ENCODE assay signal across 8 cellular contexts in genomic region chr5:176365663-176366574, GRCh38. TPM values are rescaled to one million over a fixed set of nuclear protein-coding genes. Genes with fewer than 3 reads are reported as not detected.
DNase-seq lines count a peak whose midpoint lies in the region; ATAC-seq and TF ChIP-seq lines count a peak whose summit lies in the region.

No MANE protein-coding gene starts in this region.

- H3K36me3 Mint-ChIP-seq in MCF 10A (ENCODE audit: insufficient read depth, unreplicated experiment) = no peaks in the 10 kb centered on the region

- POLR2A ChIA-PET in MCF 10A (lab: Yijun Ruan, JAX) = interaction anchor here (0.6 kb wide), 1 partner anchor 31 kb away, joined by 3 read pairs; no protein-coding TSS in a partner anchor

- H3K27me3 Mint-ChIP-seq in MCF 10A (ENCODE audit: insufficient read depth, unreplicated experiment) = no peaks in the 10 kb centered on the region

- H2AFZ ChIP-seq in OCI-LY3 (ENCODE audit: low read depth, low read length) = 0 out of 2 replicates have a peak overlapping the region, but pooled peaks have one; percentile 39

- no peaks in the 10 kb centered on the region for H4K20me1 ChIP-seq in OCI-LY3 (ENCODE audit: insufficient read depth, low read length)

- H3K79me2 ChIP-seq in OCI-LY3 (ENCODE audit: low read length) = peaks cover 7% of the 10 kb centered on the region

- H3K9ac ChIP-seq in OCI-LY3 (ENCODE audit: low read length) (peak overlapping the region; percentile 65), skeletal muscle tissue (ENCODE audit: low read depth in 1 of 3, low read length in 3 of 3) (peak overlapping the region; percentile 76 to 91 (median 81))

- no peaks in the 10 kb centered on the region for H3K27me3 ChIP-seq in OCI-LY3 (ENCODE audit: low read depth, low read length)
- no peaks in the 10 kb centered on the region for H3K27me3 ChIP-seq in skeletal muscle tissue (ENCODE audit: control insufficient read depth in 3 of 3, insufficient read depth in 3 of 3, low read length in 3 of 3)

- H3K4me3 Mint-ChIP-seq in MCF 10A (ENCODE audit: unreplicated experiment) = peak overlapping the region; percentile 31

- H3K4me1 ChIP-seq in OCI-LY3 (ENCODE audit: low read length) = peaks cover 13% of the 10 kb centered on the region
- H3K4me1 ChIP-seq in skeletal muscle tissue (ENCODE audit: control insufficient read depth in 3 of 3, insufficient read depth in 3 of 3, low read length in 3 of 3) = peaks cover 33 to 52% (median 49%) of the 10 kb centered on the region in 3 donors

- H3K27ac Mint-ChIP-seq in MCF 10A (ENCODE audit: low read depth, unreplicated experiment) = no peak overlapping the region

- peaks cover 6% of the 10 kb centered on the region for H3K4me1 Mint-ChIP-seq in MCF 10A (ENCODE audit: insufficient read depth, unreplicated experiment)

- no peaks in the 10 kb centered on the region for H3K9me3 ChIP-seq in OCI-LY3 (ENCODE audit: insufficient read depth, low read length)
- no peaks in the 10 kb centered on the region for H3K9me3 ChIP-seq in skeletal muscle tissue (ENCODE audit: control insufficient read depth in 3 of 3, low read length in 3 of 3)

- peak; percentile 91 for DNase-seq in AG20443 (ENCODE audit: low spot score)
- DNase-seq in MCF 10A (ENCODE audit: unreplicated experiment) = no peak
- DNase-seq in iris pigment epithelial cell (ENCODE audit: low read depth) = peak; percentile 45
- DNase-seq in NCI-H2081 treated with DMSO at 0.1 percent for 48 hours (lab: John Stamatoyannopoulos, UW) = no peak

- H3K4me3 ChIP-seq in OCI-LY3 (ENCODE audit: low read length) = peak overlapping the region; percentile 83
- H3K4me3 ChIP-seq in skeletal muscle tissue (ENCODE audit: low read length in 3 of 3) = peak overlapping the region; percentile 86 to 88 (median 87)

- CTCF ChIA-PET in MCF 10A (lab: Yijun Ruan, JAX) = interaction anchor here (0.7 kb wide), 1 partner anchor 491 kb away, joined by 3 read pairs; no protein-coding TSS in a partner anchor

- TF ChIP-seq CTCF in OCI-LY3 (IDR thresholded peaks at IDR 0.05; ENCODE audit: low read depth, low read length) (no peak), MCF 10A (IDR thresholded peaks at IDR 0.05; ENCODE audit: unreplicated experiment) (no peak)

- no peaks in the 10 kb centered on the region for H3K36me3 ChIP-seq in OCI-LY3 (replicated peaks; ENCODE audit: low read depth, low read length)
- peaks cover 7 to 12% (median 10%) of the 10 kb centered on the region in 3 donors for H3K36me3 ChIP-seq in skeletal muscle tissue (ENCODE audit: control insufficient read depth in 3 of 3, insufficient read depth in 3 of 3, low read length in 3 of 3)

- no peaks in the 10 kb centered on the region for H3K9me3 Mint-ChIP-seq in MCF 10A (ENCODE audit: unreplicated experiment)

- intact Hi-C loops in MCF 10A (cut with micrococcal nuclease) = no loop called here

- no peak overlapping the region for H3K27ac ChIP-seq in OCI-LY3 (ENCODE audit: low read length)
- H3K27ac ChIP-seq in skeletal muscle tissue (ENCODE audit: low read depth, low read length) = peak overlapping the region; percentile 68

- no TSS peak for BruUV-seq in MCF 10A (replicated peaks; lab: Mats Ljungman, UMichigan)

- H3K4me2 ChIP-seq in OCI-LY3 (ENCODE audit: low read length) = peak overlapping the region; percentile 75

- ATAC-seq in GM19463 (IDR thresholded peaks at IDR 0.05; ENCODE audit: unreplicated experiment) (peak; percentile 3), GM21737 (IDR thresholded peaks at IDR 0.05; ENCODE audit: unreplicated experiment) (no peak)

RNA-seq across cellular contexts. Expression of gene ARL10, which starts 0.6 kb away (rescaled TPM):
- 1.1 and 1.3 TPM in 2 replicates for total RNA-seq in MCF 10A (2022)
- 9.4 TPM for total RNA-seq in skeletal muscle tissue

RNA-seq across cellular contexts. Expression of gene KIAA1191, which starts 4.4 kb away (rescaled TPM):
- total RNA-seq in MCF 10A (2022) (83.8 and 92.0 TPM in 2 replicates), skeletal muscle tissue (28.7 TPM)

RNA-seq across cellular contexts. Expression of gene NOP16, which starts 22.5 kb away (rescaled TPM):
- total RNA-seq in MCF 10A (2022) (90.9 and 134 TPM in 2 replicates), skeletal muscle tissue (9.9 TPM)

RNA-seq across cellular contexts. Expression of gene HIGD2A, which starts 22.6 kb away (rescaled TPM):
- total RNA-seq in MCF 10A (2022) (167 and 196 TPM in 2 replicates), skeletal muscle tissue (108 TPM)

RNA-seq across cellular contexts. Expression of gene CLTB, which starts 50.4 kb away (rescaled TPM):
- total RNA-seq in MCF 10A (2022) (333 and 339 TPM in 2 replicates), skeletal muscle tissue (44.4 TPM)

Comparison
In these comparisons a context has a peak if more than half of its experiments do, and no peak if none do; other contexts are left out.
1. DNase-seq: peak in AG20443 (single experiment) and iris pigment epithelial cell (single experiment); none in MCF 10A (single experiment) and NCI-H2081 treated with DMSO at 0.1 percent for 48 hours (single experiment).